Comparison of ENCODE assay signal across 2 cellular contexts in the genomic region with DNA sequence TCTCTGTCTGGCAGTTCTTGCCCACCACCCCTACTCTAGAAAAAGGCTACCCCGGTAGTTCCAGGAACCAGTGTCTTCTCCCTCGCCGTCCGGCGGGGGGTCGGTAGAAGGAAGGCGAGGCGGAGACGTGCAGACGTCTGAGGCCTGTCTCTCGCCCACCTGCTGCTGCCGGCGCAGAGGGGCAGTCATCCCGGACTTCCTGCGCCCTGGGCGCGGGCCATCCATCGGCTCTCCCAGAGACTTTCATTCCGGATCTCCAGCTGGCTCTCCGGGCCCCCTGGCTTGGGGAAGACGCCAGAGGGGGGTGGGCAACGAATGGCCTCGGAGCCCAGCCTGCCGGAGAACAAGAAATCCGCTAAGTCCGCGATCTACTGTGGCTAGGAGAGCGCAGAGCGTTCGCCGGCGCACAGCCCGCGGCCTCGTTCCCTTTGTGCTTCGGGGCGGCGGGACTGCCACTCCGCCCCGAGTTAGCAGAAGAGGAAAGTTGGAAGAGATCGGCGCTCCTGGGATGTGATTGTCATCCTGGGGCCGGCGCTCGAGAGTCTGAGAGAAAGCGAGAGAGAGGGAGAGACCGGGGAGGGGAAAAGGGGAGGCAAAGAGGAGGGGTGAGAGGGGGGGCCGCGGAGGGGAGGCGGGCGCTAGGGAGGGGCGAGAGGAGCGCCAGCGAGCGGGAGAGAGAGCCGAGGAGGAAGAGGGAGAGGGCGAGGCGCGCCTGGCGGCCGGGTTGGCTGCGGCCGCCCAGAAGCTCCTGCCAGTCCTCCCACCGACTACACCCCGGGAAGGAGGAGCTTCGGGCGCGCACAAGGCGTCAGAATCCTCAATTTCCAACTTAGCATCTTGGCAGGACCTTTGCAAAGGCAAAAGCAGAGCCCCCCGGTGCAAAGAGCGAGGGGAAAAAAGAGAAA.
TF ChIP-seq lines count a peak whose summit lies in the region.

Gene IRX5 (plus strand): TSS at position 832 of the 905 bp plus-strand sequence. CDS start 334 bp downstream, outside the sequence.

TF ChIP-seq in liver, 16 proteins besides CTCF, POLR2A, EP300 and RAD21 (continued from another document):
- no peak for TF ChIP-seq ZBTB33 (IDR thresholded peaks at IDR 0.05)
- TF ChIP-seq RXRA (IDR thresholded peaks at IDR 0.05): no peak
- TF ChIP-seq, protein P1, sequence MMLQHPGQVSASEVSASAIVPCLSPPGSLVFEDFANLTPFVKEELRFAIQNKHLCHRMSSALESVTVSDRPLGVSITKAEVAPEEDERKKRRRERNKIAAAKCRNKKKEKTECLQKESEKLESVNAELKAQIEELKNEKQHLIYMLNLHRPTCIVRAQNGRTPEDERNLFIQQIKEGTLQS (IDR thresholded peaks at IDR 0.05): no peak
- no peak for TF ChIP-seq EGR1 (IDR thresholded peaks at IDR 0.05; ENCODE audit: low read depth in 2 of 2)
- TF ChIP-seq JUND (IDR thresholded peaks at IDR 0.05): no peak
- no peak for TF ChIP-seq GABPA (IDR thresholded peaks at IDR 0.05 in 1 of 2, conservative IDR thresholded peaks at IDR 0.05 in 1 of 2)
- no peak for TF ChIP-seq TAF1 (conservative IDR thresholded peaks at IDR 0.05)
- TF ChIP-seq FOXA2 (IDR thresholded peaks at IDR 0.05): no peak
- TF ChIP-seq, protein P2, sequence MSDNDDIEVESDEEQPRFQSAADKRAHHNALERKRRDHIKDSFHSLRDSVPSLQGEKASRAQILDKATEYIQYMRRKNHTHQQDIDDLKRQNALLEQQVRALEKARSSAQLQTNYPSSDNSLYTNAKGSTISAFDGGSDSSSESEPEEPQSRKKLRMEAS (IDR thresholded peaks at IDR 0.05): no peak
- TF ChIP-seq YY1 (IDR thresholded peaks at IDR 0.05): no peak
- no peak for TF ChIP-seq SP1 (IDR thresholded peaks at IDR 0.05)
- no peak for TF ChIP-seq FOXA1 (IDR thresholded peaks at IDR 0.05)
- TF ChIP-seq, protein P3, sequence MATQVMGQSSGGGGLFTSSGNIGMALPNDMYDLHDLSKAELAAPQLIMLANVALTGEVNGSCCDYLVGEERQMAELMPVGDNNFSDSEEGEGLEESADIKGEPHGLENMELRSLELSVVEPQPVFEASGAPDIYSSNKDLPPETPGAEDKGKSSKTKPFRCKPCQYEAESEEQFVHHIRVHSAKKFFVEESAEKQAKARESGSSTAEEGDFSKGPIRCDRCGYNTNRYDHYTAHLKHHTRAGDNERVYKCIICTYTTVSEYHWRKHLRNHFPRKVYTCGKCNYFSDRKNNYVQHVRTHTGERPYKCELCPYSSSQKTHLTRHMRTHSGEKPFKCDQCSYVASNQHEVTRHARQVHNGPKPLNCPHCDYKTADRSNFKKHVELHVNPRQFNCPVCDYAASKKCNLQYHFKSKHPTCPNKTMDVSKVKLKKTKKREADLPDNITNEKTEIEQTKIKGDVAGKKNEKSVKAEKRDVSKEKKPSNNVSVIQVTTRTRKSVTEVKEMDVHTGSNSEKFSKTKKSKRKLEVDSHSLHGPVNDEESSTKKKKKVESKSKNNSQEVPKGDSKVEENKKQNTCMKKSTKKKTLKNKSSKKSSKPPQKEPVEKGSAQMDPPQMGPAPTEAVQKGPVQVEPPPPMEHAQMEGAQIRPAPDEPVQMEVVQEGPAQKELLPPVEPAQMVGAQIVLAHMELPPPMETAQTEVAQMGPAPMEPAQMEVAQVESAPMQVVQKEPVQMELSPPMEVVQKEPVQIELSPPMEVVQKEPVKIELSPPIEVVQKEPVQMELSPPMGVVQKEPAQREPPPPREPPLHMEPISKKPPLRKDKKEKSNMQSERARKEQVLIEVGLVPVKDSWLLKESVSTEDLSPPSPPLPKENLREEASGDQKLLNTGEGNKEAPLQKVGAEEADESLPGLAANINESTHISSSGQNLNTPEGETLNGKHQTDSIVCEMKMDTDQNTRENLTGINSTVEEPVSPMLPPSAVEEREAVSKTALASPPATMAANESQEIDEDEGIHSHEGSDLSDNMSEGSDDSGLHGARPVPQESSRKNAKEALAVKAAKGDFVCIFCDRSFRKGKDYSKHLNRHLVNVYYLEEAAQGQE (IDR thresholded peaks at IDR 0.05): no peak
- TF ChIP-seq HNF4A (conservative IDR thresholded peaks at IDR 0.05): no peak
- TF ChIP-seq HNF4G (IDR thresholded peaks at IDR 0.05): no peak

TF ChIP-seq in HepG2, 621 proteins besides CTCF, POLR2A, EP300 and RAD21 (continued from another document):
- no peak for TF ChIP-seq ZNF18 (CRISPR knock-in tag; IDR thresholded peaks at IDR 0.05; ENCODE audit: insufficient replicate concordance)
- TF ChIP-seq ZNF124 (CRISPR knock-in tag; IDR thresholded peaks at IDR 0.05): no peak
- no peak for TF ChIP-seq ZNF615 (CRISPR knock-in tag; IDR thresholded peaks at IDR 0.05; ENCODE audit: borderline replicate concordance)
- no peak for TF ChIP-seq TSC22D2 (CRISPR knock-in tag; IDR thresholded peaks at IDR 0.05; ENCODE audit: borderline replicate concordance)
- no peak for TF ChIP-seq KLF12 (CRISPR knock-in tag; IDR thresholded peaks at IDR 0.05; ENCODE audit: borderline replicate concordance)
- no peak for TF ChIP-seq PTBP1 (IDR thresholded peaks at IDR 0.05; ENCODE audit: low read depth, low read length, poor library complexity, severe bottlenecking)
- no peak for TF ChIP-seq DR1 (CRISPR knock-in tag; IDR thresholded peaks at IDR 0.05)
- no peak for TF ChIP-seq ZNF776 (CRISPR knock-in tag; IDR thresholded peaks at IDR 0.05)
- no peak for TF ChIP-seq ZNF441 (CRISPR knock-in tag; IDR thresholded peaks at IDR 0.05; ENCODE audit: borderline replicate concordance)
